ENCODE assay signal across 1 cellular context in genomic region chr11:10898003-10898762, GRCh38.
TF ChIP-seq lines count a peak whose summit lies in the region.

No MANE protein-coding gene starts in this region.

TF ChIP-seq in GM12878, 131 proteins besides CTCF, POLR2A, EP300 and RAD21:
- TF ChIP-seq KLF5 (IDR thresholded peaks at IDR 0.05; ENCODE audit: partially characterized antibody) = no peak
- no peak for TF ChIP-seq ZNF622 (IDR thresholded peaks at IDR 0.05)
- no peak for TF ChIP-seq MLLT1 (IDR thresholded peaks at IDR 0.05)
- no peak for TF ChIP-seq PKNOX1 (IDR thresholded peaks at IDR 0.05)
- TF ChIP-seq CEBPB (IDR thresholded peaks at IDR 0.05; ENCODE audit: borderline replicate concordance in 1 of 2, low read depth in 2 of 2, low read length in 2 of 2) = no peak
- no peak for TF ChIP-seq ZNF274 (IDR thresholded peaks at IDR 0.05; ENCODE audit: insufficient read depth, insufficient read length)
- TF ChIP-seq MEF2A (IDR thresholded peaks at IDR 0.05; ENCODE audit: insufficient read depth, low read depth, low read length) = no peak
- no peak for TF ChIP-seq STAT3 (IDR thresholded peaks at IDR 0.05; ENCODE audit: low read depth, low read length)
- TF ChIP-seq RAD51 (IDR thresholded peaks at IDR 0.05) = no peak
- no peak for TF ChIP-seq ATF2 (IDR thresholded peaks at IDR 0.05; ENCODE audit: low read length)
